7 cellular contexts compared by ENCODE assay signal in genomic region chr1:1217621-1218523, GRCh38. TPM values are rescaled to one million over a fixed set of nuclear protein-coding genes. Genes with fewer than 3 reads are reported as not detected.
DNase-seq lines count a peak whose midpoint lies in the region; ATAC-seq, FAIRE-seq and TF ChIP-seq lines count a peak whose summit lies in the region.

No MANE protein-coding gene starts in this region.

- H3K36me3 ChIP-seq in HUES48 (ENCODE audit: control insufficient read depth, insufficient read depth, low read length), result peaks cover 47% of the 10 kb centered on the region
- peaks cover 8 to 12% of the 10 kb centered on the region in 2 donors for H3K36me3 ChIP-seq in small intestine (ENCODE audit: control insufficient read depth in 2 of 2, insufficient read depth in 2 of 2, low read length in 2 of 2)

- H3K4me1 ChIP-seq in HUES48 (ENCODE audit: control insufficient read depth, insufficient read depth, low read length) (no peaks in the 10 kb centered on the region), small intestine (ENCODE audit: control insufficient read depth in 2 of 2, insufficient read depth in 1 of 2, low read depth in 1 of 2, low read length in 1 of 2) (no peaks in the 10 kb centered on the region)

- DNase-seq in DMS53 (lab: John Stamatoyannopoulos, UW) (peak; percentile 77), amniotic epithelial cell (ENCODE audit: low read depth) (peak; percentile 49), left colon (no peak), small intestine (no peak)

- 88 to 90% (median 89%) methylated on average over 52 of the region's 52 CpGs for WGBS in small intestine, 3 donors

- H3K27ac ChIP-seq in HUES48 (ENCODE audit: low read depth, low read length) (peak overlapping the region; percentile 28), small intestine (ENCODE audit: low read depth in 1 of 2, low read length in 1 of 2) (no peak overlapping the region)

- H3K9me3 ChIP-seq in HUES48 (ENCODE audit: control insufficient read depth, insufficient read depth, low read length), result no peaks in the 10 kb centered on the region
- no peaks in the 10 kb centered on the region for H3K9me3 ChIP-seq in small intestine (ENCODE audit: control insufficient read depth, low read depth)

- H3K4me3 ChIP-seq in HUES48 (ENCODE audit: low read depth, low read length) (no peak overlapping the region), small intestine (ENCODE audit: low read depth in 1 of 2, low read length in 2 of 2) (no peak overlapping the region)

- no peak overlapping the region for H3K9ac ChIP-seq in HUES48 (ENCODE audit: low read depth, low read length)

- H3K27me3 ChIP-seq in HUES48 (ENCODE audit: control insufficient read depth, insufficient read depth, low read length) (no peaks in the 10 kb centered on the region), small intestine (ENCODE audit: control insufficient read depth in 2 of 2, insufficient read depth in 2 of 2, low read length in 2 of 2) (no peaks in the 10 kb centered on the region)

- peak; percentile 24 for ATAC-seq in left colon
- no peak for ATAC-seq in SK-N-SH treated with all-trans-retinoic acid at 6 μM for 48 hours
- no peak for ATAC-seq in HG03039 (IDR thresholded peaks at IDR 0.05; ENCODE audit: unreplicated experiment)

- FAIRE-seq in small intestine (lab: Jason Lieb, UNC), result no peak

- intact Hi-C loops in left colon (cut with DNase I, micrococcal nuclease), result no loop called here

TF ChIP-seq in SK-N-SH treated with all-trans-retinoic acid at 6 μM for 48 hours, 23 proteins besides CTCF, POLR2A, EP300 and RAD21:
- TF ChIP-seq ZFP3 (CRISPR knock-in tag; IDR thresholded peaks at IDR 0.05) (no peak), ISL1 (CRISPR knock-in tag; IDR thresholded peaks at IDR 0.05) (no peak), ZNF8 (CRISPR knock-in tag; IDR thresholded peaks at IDR 0.05) (no peak), GLIS3 (CRISPR knock-in tag; IDR thresholded peaks at IDR 0.05) (no peak), TOX (CRISPR knock-in tag; IDR thresholded peaks at IDR 0.05; ENCODE audit: borderline replicate concordance) (no peak), ARNTL (CRISPR knock-in tag; IDR thresholded peaks at IDR 0.05; ENCODE audit: borderline replicate concordance, low read depth) (no peak), TCF4 (CRISPR knock-in tag; IDR thresholded peaks at IDR 0.05; ENCODE audit: borderline replicate concordance) (no peak), ZFP30 (CRISPR knock-in tag; IDR thresholded peaks at IDR 0.05) (no peak), CSRNP3 (CRISPR knock-in tag; IDR thresholded peaks at IDR 0.05) (no peak)

RNA-seq across cellular contexts. Expression of gene TNFRSF4, which starts 3.9 kb away (rescaled TPM):
- 1 to 10 TPM in 1 of 2 donors, under 1 TPM in 1; 0.55 to 1.3 TPM for total RNA-seq in left colon
- polyA plus RNA-seq in small intestine, result 1 to 10 TPM in 2 of 3 donors, not detected in 1; 3.1 to 3.5 TPM

RNA-seq across cellular contexts. Expression of gene TNFRSF18, which starts 11.5 kb away (rescaled TPM):
- total RNA-seq in left colon, result 1 to 10 TPM in 1 of 2 donors, under 1 TPM in 1; 0.64 to 3.7 TPM
- polyA plus RNA-seq in small intestine, result 1 to 10 TPM in 2 of 3 donors, not detected in 1; 1.8 to 5.9 TPM

RNA-seq across cellular contexts. Expression of gene SDF4, which starts 13.9 kb away (rescaled TPM):
- total RNA-seq in left colon, result 100 to 1,000 TPM; 235 to 273 TPM
- 100 to 1,000 TPM in 2 of 3 donors, 10 to 100 TPM in 1; 91.2 to 170 (median 132) TPM for polyA plus RNA-seq in small intestine

RNA-seq across cellular contexts. Expression of gene B3GALT6, which starts 14.2 kb away (rescaled TPM):
- 1 to 10 TPM; 8.2 to 9.6 TPM for total RNA-seq in left colon
- polyA plus RNA-seq in small intestine, result 10 to 100 TPM in 1 of 3 donors, 1 to 10 TPM in 2; 2.7 to 10.2 (median 3.5) TPM

RNA-seq across cellular contexts. Expression of gene C1QTNF12, which starts 28.6 kb away (rescaled TPM):
- 10 to 100 TPM; 40.0 to 71.6 TPM for total RNA-seq in left colon
- 100 to 1,000 TPM in 2 of 3 donors, 10 to 100 TPM in 1; 10.6 to 203 (median 157) TPM for polyA plus RNA-seq in small intestine

Comparison
In these comparisons a context has a peak if more than half of its experiments do, and no peak if none do; other contexts are left out.
1. DNase-seq: peak in DMS53 (single experiment) and amniotic epithelial cell (single experiment); none in left colon (0 of 2) and small intestine (single experiment).